ENCODE assay signal across 8 cellular contexts in the genomic region with DNA sequence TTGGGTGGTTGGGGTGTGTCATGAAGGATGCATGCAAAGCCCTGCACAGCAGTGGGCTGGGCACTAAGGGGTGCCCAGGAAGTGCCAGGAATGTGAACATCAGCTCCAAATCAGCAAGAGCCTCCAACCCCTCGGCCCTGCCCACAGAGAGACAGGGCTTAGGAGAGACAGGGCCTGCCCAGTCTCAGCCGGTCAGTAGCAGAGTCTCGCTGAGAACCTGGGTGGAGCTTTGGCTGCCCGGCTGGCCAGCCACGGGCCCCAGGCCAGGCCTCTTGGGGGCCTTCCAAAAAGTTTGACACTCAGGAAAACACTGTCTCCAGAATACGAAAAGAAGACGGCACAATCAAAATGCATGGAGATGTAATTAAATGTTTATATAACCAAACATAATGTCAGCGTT. TPM values are rescaled to one million over a fixed set of nuclear protein-coding genes. Genes with fewer than 3 reads are reported as not detected.
DNase-seq lines count a peak whose midpoint lies in the region; ATAC-seq, FAIRE-seq and TF ChIP-seq lines count a peak whose summit lies in the region.

No MANE protein-coding gene starts in this region.

- H3K36me3 ChIP-seq in astrocyte (ENCODE audit: insufficient read depth, low read length) (no peaks in the 10 kb centered on the region), heart left ventricle (no peaks in the 10 kb centered on the region), prostate gland (no peaks in the 10 kb centered on the region)

- intact Hi-C loops in heart left ventricle (cut with DNase I) (loop anchor here in 4 of 10 donors (5.0 to 10.0 kb wide), 3 partner anchors 149 to 489 kb away; a partner anchor contains a TSS), prostate gland (cut with DNase I) (loop anchor here (10.0 kb wide), 3 partner anchors 149 to 669 kb away; a partner anchor contains a TSS)

- H3K27me3 ChIP-seq in astrocyte (ENCODE audit: insufficient read depth, low read length) (no peaks in the 10 kb centered on the region), heart left ventricle (no peaks in the 10 kb centered on the region), prostate gland (replicated peaks; ENCODE audit: insufficient read depth) (no peaks in the 10 kb centered on the region)

- H3K27ac Mint-ChIP-seq in astrocyte (ENCODE audit: unreplicated experiment): no peak overlapping the region

- 7 to 19% (median 9%) methylated on average over 8 of the region's 8 CpGs for WGBS in heart left ventricle, 4 donors
- WGBS in prostate gland: 14% methylated on average over 8 of the region's 8 CpGs

- H3K27ac ChIP-seq in astrocyte (ENCODE audit: low read depth, low read length) (no peak overlapping the region), heart left ventricle (peak overlapping the region; percentile 11 to 84 (median 74)), prostate gland (peak overlapping the region; percentile 30 to 53)

- peaks cover 25% of the 10 kb centered on the region for H3K27me3 Mint-ChIP-seq in astrocyte (ENCODE audit: low read depth, unreplicated experiment)

- H3K9me3 ChIP-seq in astrocyte (ENCODE audit: insufficient read depth, low read depth, low read length): no peaks in the 10 kb centered on the region
- H3K9me3 ChIP-seq in heart left ventricle: no peaks in the 10 kb centered on the region
- no peaks in the 10 kb centered on the region for H3K9me3 ChIP-seq in prostate gland

- FAIRE-seq in astrocyte (lab: Jason Lieb, UNC): no peak

- TF ChIP-seq CTCF in AG10803 (conservative IDR thresholded peaks at IDR 0.05; ENCODE audit: low read length) (no peak), astrocyte (IDR thresholded peaks at IDR 0.05; ENCODE audit: insufficient read depth, low read depth, low read length) (no peak), heart left ventricle (IDR thresholded peaks at IDR 0.05) (no peak), prostate gland (IDR thresholded peaks at IDR 0.05) (no peak)

- H3K4me1 ChIP-seq in astrocyte (ENCODE audit: insufficient read depth, low read length): peaks cover 5% of the 10 kb centered on the region
- peaks cover 6 to 64% (median 34%) of the 10 kb centered on the region in 12 donors for H3K4me1 ChIP-seq in heart left ventricle
- H3K4me1 ChIP-seq in prostate gland (replicated peaks): peaks cover 10% of the 10 kb centered on the region

- H3K9me3 Mint-ChIP-seq in astrocyte (ENCODE audit: unreplicated experiment): no peaks in the 10 kb centered on the region

- DNase-seq in AG10803 (ENCODE audit: low read depth): peak; percentile 69
- DNase-seq in astrocyte (ENCODE audit: low read depth): peak; percentile 11
- peak; percentile 65 to 83 (median 79) for DNase-seq in heart left ventricle
- DNase-seq in prostate gland (ENCODE audit: low spot score): peak; percentile 46
- DNase-seq in DMS153 (lab: John Stamatoyannopoulos, UW): no peak
- DNase-seq in dermis blood vessel endothelial cell: no peak
- DNase-seq in NCI-H1092 (lab: John Stamatoyannopoulos, UW): no peak

- peaks cover under 1% of the 10 kb centered on the region for H4K20me1 ChIP-seq in astrocyte (ENCODE audit: insufficient read depth, low read length)

- H2AFZ ChIP-seq in astrocyte (ENCODE audit: low read depth, low read length): no peak overlapping the region

- no peak overlapping the region for H3K4me3 Mint-ChIP-seq in astrocyte (ENCODE audit: unreplicated experiment)

- H3K4me2 ChIP-seq in astrocyte (ENCODE audit: low read length): no peak overlapping the region

- no peak overlapping the region for H3K9ac ChIP-seq in astrocyte (ENCODE audit: low read length)

- H3K4me1 Mint-ChIP-seq in astrocyte (ENCODE audit: low read depth, unreplicated experiment): no peaks in the 10 kb centered on the region

- H3K79me2 ChIP-seq in astrocyte (ENCODE audit: insufficient read depth, low read length): peaks cover under 1% of the 10 kb centered on the region

- no peak overlapping the region for H3K4me3 ChIP-seq in AG10803 (ENCODE audit: low read length)
- no peak overlapping the region for H3K4me3 ChIP-seq in astrocyte (ENCODE audit: insufficient read depth, low read depth, low read length)
- peak overlapping the region in 3 of 12 donors; percentile 7 to 11 (median 8) for H3K4me3 ChIP-seq in heart left ventricle
- H3K4me3 ChIP-seq in prostate gland: no peak overlapping the region

- ATAC-seq in heart left ventricle (peak; percentile 5 to 53 (median 26)), GM21526 (IDR thresholded peaks at IDR 0.05; ENCODE audit: low FRiP score, unreplicated experiment) (no peak)

- H3K36me3 Mint-ChIP-seq in astrocyte (ENCODE audit: low read depth, unreplicated experiment): no peaks in the 10 kb centered on the region

- TF ChIP-seq POLR2A in heart left ventricle (IDR thresholded peaks at IDR 0.05) (no peak), prostate gland (IDR thresholded peaks at IDR 0.05) (no peak)

RNA-seq across cellular contexts. Expression of a gene that starts 4.3 kb away (rescaled TPM):
- total RNA-seq in astrocyte: 92.0 and 92.3 TPM in 2 replicates
- 10 to 100 TPM; 27.5 to 76.6 (median 35.5) TPM for total RNA-seq in heart left ventricle
- 10 to 100 TPM; 39.0 to 55.5 TPM for polyA plus RNA-seq in heart left ventricle
- total RNA-seq in prostate gland: 10 to 100 TPM; 63.4 to 81.1 TPM
- 92.1 and 94.1 TPM in 2 replicates for total RNA-seq in dermis blood vessel endothelial cell

RNA-seq across cellular contexts. Expression of a gene that starts 24.3 kb away (rescaled TPM):
- total RNA-seq in astrocyte: 9.1 and 10.7 TPM in 2 replicates
- total RNA-seq in heart left ventricle: 1 to 10 TPM; 4.2 to 8.3 (median 6.3) TPM
- polyA plus RNA-seq in heart left ventricle: 1 to 10 TPM; 4.2 to 6.8 TPM
- total RNA-seq in prostate gland: 10 to 100 TPM; 21.1 to 24.2 TPM
- 14.0 and 15.8 TPM in 2 replicates for total RNA-seq in dermis blood vessel endothelial cell

RNA-seq across cellular contexts. Expression of a gene that starts 24.3 kb away (rescaled TPM):
- total RNA-seq in astrocyte: 3.1 and 3.6 TPM in 2 replicates
- total RNA-seq in heart left ventricle: 1 to 10 TPM in 7 of 9 donors, under 1 TPM in 2; 0.38 to 4.5 (median 2.6) TPM
- under 1 TPM; 0.79 to 0.84 TPM for polyA plus RNA-seq in heart left ventricle
- 10 to 100 TPM in 1 of 2 donors, 1 to 10 TPM in 1; 3.8 to 15.2 TPM for total RNA-seq in prostate gland
- 2.7 and 5.8 TPM in 2 replicates for total RNA-seq in dermis blood vessel endothelial cell

Comparison
In these comparisons a context has a peak if more than half of its experiments do, and no peak if none do; other contexts are left out.
1. DNase-seq: peak in AG10803 (single experiment), astrocyte (single experiment), heart left ventricle (5 of 5) and prostate gland (single experiment); none in DMS153 (single experiment), dermis blood vessel endothelial cell (single experiment) and NCI-H1092 (single experiment).